In the genomic region with DNA sequence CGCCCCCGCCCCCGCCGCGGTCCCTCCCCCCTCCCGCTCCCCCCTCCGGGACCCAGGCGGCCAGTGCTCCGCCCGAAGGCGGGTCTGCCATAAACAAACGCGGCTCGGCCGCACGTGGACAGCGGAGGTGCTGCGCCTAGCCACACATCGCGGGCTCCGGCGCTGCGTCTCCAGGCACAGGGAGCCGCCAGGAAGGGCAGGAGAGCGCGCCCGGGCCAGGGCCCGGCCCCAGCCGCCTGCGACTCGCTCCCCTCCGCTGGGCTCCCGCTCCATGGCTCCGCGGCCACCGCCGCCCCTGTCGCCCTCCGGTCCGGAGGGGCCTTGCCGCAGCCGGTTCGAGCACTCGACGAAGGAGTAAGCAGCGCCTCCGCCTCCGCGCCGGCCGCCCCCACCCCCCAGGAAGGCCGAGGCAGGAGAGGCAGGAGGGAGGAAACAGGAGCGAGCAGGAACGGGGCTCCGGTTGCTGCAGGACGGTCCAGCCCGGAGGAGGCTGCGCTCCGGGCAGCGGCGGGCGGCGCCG, we compare ENCODE assay signal across 9 cellular contexts. TPM values are rescaled to one million over a fixed set of nuclear protein-coding genes. Genes with fewer than 3 reads are reported as not detected.
DNase-seq lines count a peak whose midpoint lies in the region; ATAC-seq, FAIRE-seq and TF ChIP-seq lines count a peak whose summit lies in the region.
"Had no signal": no experiment of that assay in that cellular context is flagged by ENCODE, and none has a peak within 500 bp of the region (broad histone marks: within the 10 kb centered on the region; RNA-seq: fewer than 3 reads in every experiment).

A gene with protein sequence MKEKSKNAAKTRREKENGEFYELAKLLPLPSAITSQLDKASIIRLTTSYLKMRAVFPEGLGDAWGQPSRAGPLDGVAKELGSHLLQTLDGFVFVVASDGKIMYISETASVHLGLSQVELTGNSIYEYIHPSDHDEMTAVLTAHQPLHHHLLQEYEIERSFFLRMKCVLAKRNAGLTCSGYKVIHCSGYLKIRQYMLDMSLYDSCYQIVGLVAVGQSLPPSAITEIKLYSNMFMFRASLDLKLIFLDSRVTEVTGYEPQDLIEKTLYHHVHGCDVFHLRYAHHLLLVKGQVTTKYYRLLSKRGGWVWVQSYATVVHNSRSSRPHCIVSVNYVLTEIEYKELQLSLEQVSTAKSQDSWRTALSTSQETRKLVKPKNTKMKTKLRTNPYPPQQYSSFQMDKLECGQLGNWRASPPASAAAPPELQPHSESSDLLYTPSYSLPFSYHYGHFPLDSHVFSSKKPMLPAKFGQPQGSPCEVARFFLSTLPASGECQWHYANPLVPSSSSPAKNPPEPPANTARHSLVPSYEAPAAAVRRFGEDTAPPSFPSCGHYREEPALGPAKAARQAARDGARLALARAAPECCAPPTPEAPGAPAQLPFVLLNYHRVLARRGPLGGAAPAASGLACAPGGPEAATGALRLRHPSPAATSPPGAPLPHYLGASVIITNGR (plus strand): TSS at position 90 of the 520 bp plus-strand sequence. CDS start 632 bp downstream, outside the sequence.

- H3K36me3 ChIP-seq in K562 (ENCODE audit: control insufficient read depth, insufficient read depth, low read length) (no peaks in the 10 kb centered on the region), mesendoderm (ENCODE audit: control insufficient read depth, insufficient read depth, low read length) (no peaks in the 10 kb centered on the region)

- in situ Hi-C loops in K562 (cut with MboI): no loop called here

- H2BK5ac ChIP-seq in mesendoderm (ENCODE audit: low read length): no peak within 1 kb of the TSS

- H3K4me1 ChIP-seq in K562 (replicated peaks in 1 of 2; ENCODE audit: control insufficient read depth in 2 of 2, insufficient read depth in 2 of 2, low read length in 2 of 2): peaks cover 0 to 33% of the 10 kb centered on the region in 2 experiments; a peak in 2 of 5 replicates
- H3K4me1 ChIP-seq in mesendoderm (ENCODE audit: control insufficient read depth, low read depth, low read length): no peaks in the 10 kb centered on the region

- no TSS peak for BruUV-seq in K562 (replicated peaks; lab: Mats Ljungman, UMichigan)

- no peak within 1 kb of the TSS for H2AFZ ChIP-seq in K562 (ENCODE audit: low read depth, low read length)

- peak within 1 kb of the TSS; percentile 69 for H3K56ac ChIP-seq in mesendoderm (ENCODE audit: low read length)

- no peaks in the 10 kb centered on the region for H3K9me1 ChIP-seq in K562 (ENCODE audit: control insufficient read depth, insufficient read depth, low read length)

- H3K9ac ChIP-seq in K562 (ENCODE audit: insufficient read depth in 1 of 2, low read depth in 2 of 2, low read length in 2 of 2) (no peak within 1 kb of the TSS; a peak in 1 of 4 replicates), mesendoderm (ENCODE audit: low read length) (peak within 1 kb of the TSS; percentile 45)

- TF ChIP-seq EP300 in K562 (IDR thresholded peaks at IDR 0.05; ENCODE audit: low read length): no peak

- H3K18ac ChIP-seq in mesendoderm (ENCODE audit: low read length): no peak within 1 kb of the TSS

- TF ChIP-seq RAD21 in K562 (CRISPR knock-in tag; conservative IDR thresholded peaks at IDR 0.05 in 1 of 2, IDR thresholded peaks at IDR 0.05 in 1 of 2): no peak

- no peak within 1 kb of the TSS for H3K4ac ChIP-seq in mesendoderm (ENCODE audit: low read depth, low read length)

- POLR2A ChIA-PET in K562 (lab: Yijun Ruan, JAX): no interaction called here

- CTCF ChIA-PET in K562 (lab: Yijun Ruan, JAX; ENCODE audit: low intra/inter-chr PET ratio): no interaction called here

- H4K8ac ChIP-seq in mesendoderm (ENCODE audit: low read depth, low read length): no peak within 1 kb of the TSS

- H3K27ac ChIP-seq in K562 (ENCODE audit: extremely low read depth, low read depth, low read length) (no peak within 1 kb of the TSS), mesendoderm (ENCODE audit: low read depth, low read length) (no peak within 1 kb of the TSS)

- no peak within 1 kb of the TSS for H2BK15ac ChIP-seq in mesendoderm (replicated peaks; ENCODE audit: low read depth)

- no peak within 1 kb of the TSS for H4K5ac ChIP-seq in mesendoderm (ENCODE audit: low read length)

- no peaks in the 10 kb centered on the region for H3K79me2 ChIP-seq in K562 (ENCODE audit: control insufficient read depth, insufficient read depth, low read length)
- no peaks in the 10 kb centered on the region for H3K79me2 ChIP-seq in mesendoderm (ENCODE audit: control insufficient read depth, insufficient read depth, low read length)

- no peaks in the 10 kb centered on the region for H3K9me3 ChIP-seq in K562 (replicated peaks; ENCODE audit: control insufficient read depth, insufficient read depth, low read depth, low read length)

- TF ChIP-seq CTCF in LNCaP clone FGC (IDR thresholded peaks at IDR 0.05; ENCODE audit: control insufficient read depth, extremely low read depth, insufficient read depth) (no peak), K562 (IDR thresholded peaks at IDR 0.05 in 2 of 3, conservative IDR thresholded peaks at IDR 0.05 in 1 of 3; ENCODE audit: insufficient read depth in 2 of 3, low read depth in 1 of 3, low read length in 3 of 3) (no peak)

- WGBS in K562 (ENCODE audit: insufficient coverage, low coverage, missing lambda C conversion rate): 3% methylated on average over 18 of the region's 64 CpGs
- no CpG with 5 or more reads among the region's 64 CpGs for WGBS in mesendoderm (ENCODE audit: extremely low coverage, insufficient coverage, low lambda C conversion rate)

- H3K79me1 ChIP-seq in mesendoderm (ENCODE audit: low read length): no peaks in the 10 kb centered on the region

- H3K23ac ChIP-seq in mesendoderm (ENCODE audit: low read length): no peak within 1 kb of the TSS

- H4K20me1 ChIP-seq in K562 (replicated peaks; ENCODE audit: control insufficient read depth, insufficient read depth, low read length): 0 out of 2 replicates have a peak, but pooled peaks cover 7% of the 10 kb centered on the region

- intact Hi-C loops in K562 (cut with micrococcal nuclease): no loop called here

- no peak for TF ChIP-seq POLR2A in K562 (conservative IDR thresholded peaks at IDR 0.05)

- H2AK5ac ChIP-seq in mesendoderm (ENCODE audit: low read length): no peak within 1 kb of the TSS

- ATAC-seq in K562 (no peak), GM21723 (IDR thresholded peaks at IDR 0.05; ENCODE audit: unreplicated experiment) (no peak)

- no peak within 1 kb of the TSS for H2BK120ac ChIP-seq in mesendoderm (ENCODE audit: low read depth, low read length)

- H3K4me2 ChIP-seq in K562 (ENCODE audit: insufficient read depth, low read length): no peak within 1 kb of the TSS
- peak within 1 kb of the TSS; percentile 64 for H3K4me2 ChIP-seq in mesendoderm (ENCODE audit: low read length)

- FAIRE-seq in K562 (lab: Jason Lieb, UNC): no peak

- H3K4me3 ChIP-seq in LNCaP clone FGC (ENCODE audit: low read depth, low read length): peak within 1 kb of the TSS; percentile 72
- no peak within 1 kb of the TSS for H3K4me3 ChIP-seq in K562
- no peak within 1 kb of the TSS for H3K4me3 ChIP-seq in mesendoderm (ENCODE audit: low read length)

- DNase-seq in Daoy (ENCODE audit: low read depth) (peak; percentile 86), LNCaP clone FGC (ENCODE audit: low read depth) (peak; percentile 59), K562 (ENCODE audit: extremely low read depth in 1 of 4, low spot score in 3 of 4) (peak in 3 of 4 experiments; percentile 20 to 50 (median 48)), mesendoderm (peak; percentile 63), RPMI8226 (no peak), inferior parietal cortex (ENCODE audit: extremely low spot score) (no peak)
- no peak for DNase-seq in central memory CD4-positive, alpha-beta T cell

- H3K27me3 ChIP-seq in K562 (ENCODE audit: control insufficient read depth in 2 of 2, insufficient read depth in 2 of 2, low read length in 2 of 2) (peaks cover 75 to 95% of the 10 kb centered on the region in 2 experiments), mesendoderm (ENCODE audit: insufficient read depth, low read length, poor library complexity) (peaks cover 95% of the 10 kb centered on the region)

TF ChIP-seq in K562, 482 proteins besides CTCF, POLR2A, EP300 and RAD21:
- no peak for TF ChIP-seq PTTG1 (tag; IDR thresholded peaks at IDR 0.05; ENCODE audit: low read depth)
- TF ChIP-seq, protein P1, sequence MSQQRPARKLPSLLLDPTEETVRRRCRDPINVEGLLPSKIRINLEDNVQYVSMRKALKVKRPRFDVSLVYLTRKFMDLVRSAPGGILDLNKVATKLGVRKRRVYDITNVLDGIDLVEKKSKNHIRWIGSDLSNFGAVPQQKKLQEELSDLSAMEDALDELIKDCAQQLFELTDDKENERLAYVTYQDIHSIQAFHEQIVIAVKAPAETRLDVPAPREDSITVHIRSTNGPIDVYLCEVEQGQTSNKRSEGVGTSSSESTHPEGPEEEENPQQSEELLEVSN (IDR thresholded peaks at IDR 0.05; ENCODE audit: borderline replicate concordance in 1 of 2, extremely low read depth in 1 of 2, insufficient read depth in 1 of 2, insufficient read length in 1 of 2, low read depth in 1 of 2, low read length in 1 of 2, poor library complexity in 1 of 2, severe bottlenecking in 1 of 2): peak in 1 of 2 experiments; percentile 2
- TF ChIP-seq TCF3 (CRISPR knock-in tag; IDR thresholded peaks at IDR 0.05): no peak
- TF ChIP-seq NCOR1 (IDR thresholded peaks at IDR 0.05): no peak
- 0 out of 2 replicates have a peak, but pooled peaks have one; percentile 20 for TF ChIP-seq HDAC6 (IDR thresholded peaks at IDR 0.05; ENCODE audit: low read depth, low read length)

RNA-seq across cellular contexts. Expression of the gene that starts here (rescaled TPM):
- total RNA-seq in Daoy (2014; rRNA removed; shearing (Covaris generic)): 12.9 and 16.5 TPM in 2 replicates
- total RNA-seq in K562 (2011; cell fraction: chromatin; rRNA removed; ENCODE audit: low replicate concordance): not detected in 2 replicates
- not detected in 2 replicates for total RNA-seq in K562 (2011; cell fraction: nucleolus; rRNA removed)
- not detected in 2 replicates for total RNA-seq in K562 (2011; cell fraction: nucleoplasm; rRNA removed)
- not detected in 2 replicates for total RNA-seq in K562 (2014; rRNA removed)
- total RNA-seq in K562 (2014; rRNA removed; fragmentation: Illumina TruSeq; extraction: Trizol): not detected in 2 replicates
- not detected in 2 replicates for total RNA-seq in K562 (2015; rRNA removed; fragmentation: Illumina TruSeq; extraction: Trizol)
- 0.11 TPM in 2 replicates for total RNA-seq in K562 (2021)
- not detected in 2 replicates for polyA plus RNA-seq in K562 (2011; rRNA removed)
- not detected in 2 replicates for polyA plus RNA-seq in K562 (2011; cell fraction: cytosol; rRNA removed)
- polyA plus RNA-seq in K562 (2011; cell fraction: nucleus; rRNA removed): not detected in 2 replicates
- 0.14 and 0.35 TPM in 2 replicates for polyA plus RNA-seq in K562 (2012)
- not detected in 2 replicates for polyA plus RNA-seq in K562 (2014; fragmentation: Illumina TruSeq; extraction: Trizol)
- under 1 TPM; 0.07 to 0.08 TPM for polyA plus RNA-seq in K562 (2014; fragmentation: Nextera tagmentation; extraction: Ambion mirVana)
- polyA plus RNA-seq in K562 (2014; rRNA removed): not detected in 2 replicates
- polyA minus RNA-seq in K562 (2011; rRNA and poly(A)+ RNA removed): not detected in 2 replicates
- not detected in 2 replicates for polyA minus RNA-seq in K562 (2011; cell fraction: cytosol; rRNA and poly(A)+ RNA removed)
- not detected in 2 replicates for polyA minus RNA-seq in K562 (2011; cell fraction: nucleus; rRNA and poly(A)+ RNA removed)
- polyA plus RNA-seq in mesendoderm (2013, experiment 1 of 2): 0.04 TPM
- 0.01 TPM for polyA plus RNA-seq in mesendoderm (2013, experiment 2 of 2)
- total RNA-seq: mesothelial cell of epicardium had no signal

Comparison
In these comparisons a context has a peak if more than half of its experiments do, and no peak if none do; other contexts are left out.
1. RNA of the gene that starts here (total RNA-seq): 12.9 to 16.5 TPM in Daoy; 0.11 TPM in K562; every median in the first group is over 10 times any median in the second.
2. Peak in DNase-seq in K562; RNA of the gene not detected or under 1 TPM.
3. DNase-seq: peak in Daoy (single experiment), LNCaP clone FGC (single experiment) and mesendoderm (single experiment); none in RPMI8226 (single experiment), central memory CD4-positive, alpha-beta T cell (single experiment) and inferior parietal cortex (single experiment).